ENCODE assay signal across 1 cellular context in genomic region chr9:69027355-69028097, GRCh38.
TF ChIP-seq lines count a peak whose summit lies in the region.

No MANE protein-coding gene starts in this region.

TF ChIP-seq in SK-N-SH treated with all-trans-retinoic acid at 6 μM for 48 hours, 23 proteins besides CTCF, POLR2A, EP300 and RAD21 (continued from another document):
- TF ChIP-seq, protein P1, sequence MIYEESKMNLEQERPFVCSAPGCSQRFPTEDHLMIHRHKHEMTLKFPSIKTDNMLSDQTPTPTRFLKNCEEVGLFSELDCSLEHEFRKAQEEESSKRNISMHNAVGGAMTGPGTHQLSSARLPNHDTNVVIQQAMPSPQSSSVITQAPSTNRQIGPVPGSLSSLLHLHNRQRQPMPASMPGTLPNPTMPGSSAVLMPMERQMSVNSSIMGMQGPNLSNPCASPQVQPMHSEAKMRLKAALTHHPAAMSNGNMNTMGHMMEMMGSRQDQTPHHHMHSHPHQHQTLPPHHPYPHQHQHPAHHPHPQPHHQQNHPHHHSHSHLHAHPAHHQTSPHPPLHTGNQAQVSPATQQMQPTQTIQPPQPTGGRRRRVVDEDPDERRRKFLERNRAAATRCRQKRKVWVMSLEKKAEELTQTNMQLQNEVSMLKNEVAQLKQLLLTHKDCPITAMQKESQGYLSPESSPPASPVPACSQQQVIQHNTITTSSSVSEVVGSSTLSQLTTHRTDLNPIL (CRISPR knock-in tag; IDR thresholded peaks at IDR 0.05; ENCODE audit: low read depth): no peak
- no peak for TF ChIP-seq SNAI2 (CRISPR knock-in tag; IDR thresholded peaks at IDR 0.05)
